18 cellular contexts compared by ENCODE assay signal in the genomic region with DNA sequence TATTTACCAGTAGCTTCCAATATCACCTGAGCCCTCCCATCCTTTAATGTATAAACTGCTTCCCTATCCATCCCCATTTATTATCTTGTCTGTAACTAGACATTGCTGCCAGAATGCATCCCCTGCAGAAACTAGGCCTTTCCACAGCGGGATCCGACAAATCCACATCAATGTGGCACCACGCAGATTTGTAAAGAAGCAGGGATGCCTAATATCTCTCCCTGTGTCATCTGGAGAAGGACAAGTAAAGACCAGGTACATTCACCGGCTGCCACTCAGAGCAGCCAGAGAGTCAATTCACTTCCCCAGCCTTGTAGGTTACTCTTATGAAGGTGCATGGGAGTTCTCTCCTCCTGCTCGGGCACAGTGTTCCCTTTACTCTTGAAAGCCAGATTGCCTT.
"Had no signal": no experiment of that assay in that cellular context is flagged by ENCODE, and none has a peak within 500 bp of the region (broad histone marks: within the 10 kb centered on the region; RNA-seq: fewer than 3 reads in every experiment).

No MANE protein-coding gene starts in this region.

- DNase-seq: activated B cell treated with CpG ODN at 0.5 μM for 24 hours; activated CD4-positive, alpha-beta T cell treated with anti-CD3 and anti-CD28 coated beads for 1 hour; activated CD4-positive, alpha-beta T cell treated with anti-CD3 and anti-CD28 coated beads, Interleukin-2, amount 10 ng/mL, durations not matched to agents 24 days and 14 days; activated CD4-positive, alpha-beta T cell treated with anti-CD3 and anti-CD28 coated beads, Interleukin-2, amount 50 U/mL, for 48 hours; activated CD8-positive, alpha-beta memory T cell treated with anti-CD3 and anti-CD28 coated beads, Interleukin-2, amount 10 ng/mL, durations not matched to agents 7 days and 5 days; activated gamma-delta T cell treated with Interleukin-2 at 50 U/mL for 16 hours; activated naive CD4-positive, alpha-beta T cell treated with anti-CD3 and anti-CD28 coated beads, Interleukin-2, amount 10 ng/mL, durations not matched to agents 7 days and 5 days; activated naive CD8-positive, alpha-beta T cell treated with anti-CD3 and anti-CD28 coated beads for 36 hours; activated T-cell treated with anti-CD3 and anti-CD28 coated beads, Interleukin-2, amount 50 U/mL, for 4 hours; brain microvascular endothelial cell; KG1; NCI-H1048; NCI-H2029 treated with DMSO at 0.1 percent for 48 hours; NCI-H345; NCI-H510A; NCI-H526 treated with DMSO at 0.1 percent for 48 hours; SHP77 treated with DMSO at 0.1 percent for 48 hours; T-helper 9 cell had no signal

- H3K27ac ChIP-seq: brain microvascular endothelial cell had no signal

- H3K27me3 ChIP-seq: brain microvascular endothelial cell had no signal

- H3K36me3 ChIP-seq: brain microvascular endothelial cell had no signal
